1 cellular context compared by ENCODE assay signal in the genomic region with DNA sequence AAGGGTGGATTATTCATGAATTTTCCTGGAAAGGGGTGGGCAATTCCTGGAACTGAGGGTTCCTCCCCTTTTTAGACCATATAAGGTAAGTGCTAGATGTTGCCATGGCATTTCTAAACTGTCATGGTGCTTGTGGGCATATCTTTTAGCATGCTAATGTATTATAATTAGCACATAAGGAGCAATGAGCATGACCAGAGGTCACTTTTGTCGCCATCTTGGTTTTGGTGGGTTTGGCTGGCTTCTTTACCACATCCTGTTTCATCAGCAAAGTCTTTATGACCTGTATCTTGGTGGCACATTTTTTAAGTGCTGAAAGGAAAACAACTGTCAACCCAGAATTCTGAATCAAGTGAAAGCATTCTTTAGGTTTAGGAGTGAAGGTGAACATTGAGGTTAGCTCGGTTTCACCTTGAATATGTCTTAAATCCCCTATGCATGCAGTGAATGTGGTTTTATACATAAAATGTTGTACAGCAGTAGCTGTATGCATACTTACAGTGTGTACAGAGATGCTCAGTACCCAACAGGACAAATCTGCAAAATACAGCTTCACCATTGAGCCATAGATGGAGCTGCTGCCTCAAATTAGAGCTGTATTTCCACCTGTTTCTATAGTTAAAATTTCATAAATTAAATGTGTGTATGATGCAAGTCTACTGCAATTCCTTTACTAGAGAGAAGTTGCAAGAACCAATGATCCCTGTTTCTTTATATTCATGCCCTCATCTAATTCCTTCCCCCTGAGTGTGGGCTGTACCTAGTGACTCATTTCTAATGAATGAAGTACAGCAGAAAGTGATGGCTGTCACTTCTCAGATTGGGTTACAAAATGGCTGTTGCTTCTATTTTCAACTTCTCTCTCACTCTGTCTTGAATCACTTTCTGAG.
TF ChIP-seq lines count a peak whose summit lies in the region.

No MANE protein-coding gene starts in this region.

TF ChIP-seq in K562, 482 proteins besides CTCF, POLR2A, EP300 and RAD21 (continued from another document and continues in another):
- TF ChIP-seq, protein P1, sequence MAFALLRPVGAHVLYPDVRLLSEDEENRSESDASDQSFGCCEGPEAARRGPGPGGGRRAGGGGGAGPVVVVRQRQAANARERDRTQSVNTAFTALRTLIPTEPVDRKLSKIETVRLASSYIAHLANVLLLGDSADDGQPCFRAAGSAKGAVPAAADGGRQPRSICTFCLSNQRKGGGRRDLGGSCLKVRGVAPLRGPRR (CRISPR knock-in tag; IDR thresholded peaks at IDR 0.05), result no peak
- TF ChIP-seq, protein P2, sequence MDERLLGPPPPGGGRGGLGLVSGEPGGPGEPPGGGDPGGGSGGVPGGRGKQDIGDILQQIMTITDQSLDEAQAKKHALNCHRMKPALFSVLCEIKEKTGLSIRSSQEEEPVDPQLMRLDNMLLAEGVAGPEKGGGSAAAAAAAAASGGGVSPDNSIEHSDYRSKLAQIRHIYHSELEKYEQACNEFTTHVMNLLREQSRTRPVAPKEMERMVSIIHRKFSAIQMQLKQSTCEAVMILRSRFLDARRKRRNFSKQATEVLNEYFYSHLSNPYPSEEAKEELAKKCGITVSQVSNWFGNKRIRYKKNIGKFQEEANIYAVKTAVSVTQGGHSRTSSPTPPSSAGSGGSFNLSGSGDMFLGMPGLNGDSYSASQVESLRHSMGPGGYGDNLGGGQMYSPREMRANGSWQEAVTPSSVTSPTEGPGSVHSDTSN (CRISPR knock-in tag; IDR thresholded peaks at IDR 0.05; ENCODE audit: low read depth), result no peak
- TF ChIP-seq, protein P2 (tag; conservative IDR thresholded peaks at IDR 0.05; ENCODE audit: low read depth), result peak; percentile 47
- TF ChIP-seq, protein P3, sequence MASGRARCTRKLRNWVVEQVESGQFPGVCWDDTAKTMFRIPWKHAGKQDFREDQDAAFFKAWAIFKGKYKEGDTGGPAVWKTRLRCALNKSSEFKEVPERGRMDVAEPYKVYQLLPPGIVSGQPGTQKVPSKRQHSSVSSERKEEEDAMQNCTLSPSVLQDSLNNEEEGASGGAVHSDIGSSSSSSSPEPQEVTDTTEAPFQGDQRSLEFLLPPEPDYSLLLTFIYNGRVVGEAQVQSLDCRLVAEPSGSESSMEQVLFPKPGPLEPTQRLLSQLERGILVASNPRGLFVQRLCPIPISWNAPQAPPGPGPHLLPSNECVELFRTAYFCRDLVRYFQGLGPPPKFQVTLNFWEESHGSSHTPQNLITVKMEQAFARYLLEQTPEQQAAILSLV (tag; IDR thresholded peaks at IDR 0.05), result peak; percentile 69
- TF ChIP-seq LARP7 (IDR thresholded peaks at IDR 0.05) (no peak), DMBX1 (CRISPR knock-in tag; IDR thresholded peaks at IDR 0.05; ENCODE audit: borderline replicate concordance) (peak; percentile 42; the same call in 1 of the 2 replicates), DPF2 (IDR thresholded peaks at IDR 0.05) (0 out of 2 replicates have a peak, but pooled peaks have one; percentile 55), ZNF584 (CRISPR knock-in tag; IDR thresholded peaks at IDR 0.05; ENCODE audit: low read depth) (peak; percentile 72; the same call in 1 of the 2 replicates), CEBPB (tag; IDR thresholded peaks at IDR 0.05) (peak; percentile 79), ARID1B (IDR thresholded peaks at IDR 0.05) (peak; percentile 41), PTRF (tag; IDR thresholded peaks at IDR 0.05) (no peak), ZFP30 (CRISPR knock-in tag; IDR thresholded peaks at IDR 0.05; ENCODE audit: borderline replicate concordance) (no peak), PHF8 (IDR thresholded peaks at IDR 0.05; ENCODE audit: borderline replicate concordance, low read length) (0 out of 2 replicates have a peak, but pooled peaks have one; percentile 4), NFE2 (IDR thresholded peaks at IDR 0.05; ENCODE audit: low read depth) (no peak), ETS2 (tag; IDR thresholded peaks at IDR 0.05; ENCODE audit: borderline replicate concordance, poor library complexity, severe bottlenecking) (no peak), POLR2AphosphoS2 (IDR thresholded peaks at IDR 0.05; ENCODE audit: low read length) (no peak), SMARCA4 (IDR thresholded peaks at IDR 0.05) (peak; percentile 70)
- TF ChIP-seq, protein P4, sequence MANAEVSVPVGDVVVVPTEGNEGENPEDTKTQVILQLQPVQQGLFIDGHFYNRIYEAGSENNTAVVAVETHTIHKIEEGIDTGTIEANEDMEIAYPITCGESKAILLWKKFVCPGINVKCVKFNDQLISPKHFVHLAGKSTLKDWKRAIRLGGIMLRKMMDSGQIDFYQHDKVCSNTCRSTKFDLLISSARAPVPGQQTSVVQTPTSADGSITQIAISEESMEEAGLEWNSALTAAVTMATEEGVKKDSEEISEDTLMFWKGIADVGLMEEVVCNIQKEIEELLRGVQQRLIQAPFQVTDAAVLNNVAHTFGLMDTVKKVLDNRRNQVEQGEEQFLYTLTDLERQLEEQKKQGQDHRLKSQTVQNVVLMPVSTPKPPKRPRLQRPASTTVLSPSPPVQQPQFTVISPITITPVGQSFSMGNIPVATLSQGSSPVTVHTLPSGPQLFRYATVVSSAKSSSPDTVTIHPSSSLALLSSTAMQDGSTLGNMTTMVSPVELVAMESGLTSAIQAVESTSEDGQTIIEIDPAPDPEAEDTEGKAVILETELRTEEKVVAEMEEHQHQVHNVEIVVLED (CRISPR knock-in tag; IDR thresholded peaks at IDR 0.05), result 0 out of 2 replicates have a peak, but pooled peaks have one; percentile 30
- TF ChIP-seq, protein P5, sequence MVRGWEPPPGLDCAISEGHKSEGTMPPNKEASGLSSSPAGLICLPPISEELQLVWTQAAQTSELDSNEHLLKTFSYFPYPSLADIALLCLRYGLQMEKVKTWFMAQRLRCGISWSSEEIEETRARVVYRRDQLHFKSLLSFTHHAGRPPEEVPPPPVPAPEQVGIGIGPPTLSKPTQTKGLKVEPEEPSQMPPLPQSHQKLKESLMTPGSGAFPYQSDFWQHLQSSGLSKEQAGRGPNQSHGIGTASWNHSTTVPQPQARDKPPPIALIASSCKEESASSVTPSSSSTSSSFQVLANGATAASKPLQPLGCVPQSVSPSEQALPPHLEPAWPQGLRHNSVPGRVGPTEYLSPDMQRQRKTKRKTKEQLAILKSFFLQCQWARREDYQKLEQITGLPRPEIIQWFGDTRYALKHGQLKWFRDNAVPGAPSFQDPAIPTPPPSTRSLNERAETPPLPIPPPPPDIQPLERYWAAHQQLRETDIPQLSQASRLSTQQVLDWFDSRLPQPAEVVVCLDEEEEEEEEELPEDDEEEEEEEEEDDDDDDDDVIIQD (CRISPR knock-in tag; IDR thresholded peaks at IDR 0.05), result peak; percentile 81; the same call in 1 of the 2 replicates
- TF ChIP-seq, protein P6, sequence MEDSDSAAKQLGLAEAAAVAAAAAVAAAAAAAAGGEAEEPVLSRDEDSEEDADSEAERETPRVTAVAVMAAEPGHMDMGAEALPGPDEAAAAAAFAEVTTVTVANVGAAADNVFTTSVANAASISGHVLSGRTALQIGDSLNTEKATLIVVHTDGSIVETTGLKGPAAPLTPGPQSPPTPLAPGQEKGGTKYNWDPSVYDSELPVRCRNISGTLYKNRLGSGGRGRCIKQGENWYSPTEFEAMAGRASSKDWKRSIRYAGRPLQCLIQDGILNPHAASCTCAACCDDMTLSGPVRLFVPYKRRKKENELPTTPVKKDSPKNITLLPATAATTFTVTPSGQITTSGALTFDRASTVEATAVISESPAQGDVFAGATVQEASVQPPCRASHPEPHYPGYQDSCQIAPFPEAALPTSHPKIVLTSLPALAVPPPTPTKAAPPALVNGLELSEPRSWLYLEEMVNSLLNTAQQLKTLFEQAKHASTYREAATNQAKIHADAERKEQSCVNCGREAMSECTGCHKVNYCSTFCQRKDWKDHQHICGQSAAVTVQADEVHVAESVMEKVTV (CRISPR knock-in tag; IDR thresholded peaks at IDR 0.05), result peak; percentile 61
- TF ChIP-seq, protein P7, sequence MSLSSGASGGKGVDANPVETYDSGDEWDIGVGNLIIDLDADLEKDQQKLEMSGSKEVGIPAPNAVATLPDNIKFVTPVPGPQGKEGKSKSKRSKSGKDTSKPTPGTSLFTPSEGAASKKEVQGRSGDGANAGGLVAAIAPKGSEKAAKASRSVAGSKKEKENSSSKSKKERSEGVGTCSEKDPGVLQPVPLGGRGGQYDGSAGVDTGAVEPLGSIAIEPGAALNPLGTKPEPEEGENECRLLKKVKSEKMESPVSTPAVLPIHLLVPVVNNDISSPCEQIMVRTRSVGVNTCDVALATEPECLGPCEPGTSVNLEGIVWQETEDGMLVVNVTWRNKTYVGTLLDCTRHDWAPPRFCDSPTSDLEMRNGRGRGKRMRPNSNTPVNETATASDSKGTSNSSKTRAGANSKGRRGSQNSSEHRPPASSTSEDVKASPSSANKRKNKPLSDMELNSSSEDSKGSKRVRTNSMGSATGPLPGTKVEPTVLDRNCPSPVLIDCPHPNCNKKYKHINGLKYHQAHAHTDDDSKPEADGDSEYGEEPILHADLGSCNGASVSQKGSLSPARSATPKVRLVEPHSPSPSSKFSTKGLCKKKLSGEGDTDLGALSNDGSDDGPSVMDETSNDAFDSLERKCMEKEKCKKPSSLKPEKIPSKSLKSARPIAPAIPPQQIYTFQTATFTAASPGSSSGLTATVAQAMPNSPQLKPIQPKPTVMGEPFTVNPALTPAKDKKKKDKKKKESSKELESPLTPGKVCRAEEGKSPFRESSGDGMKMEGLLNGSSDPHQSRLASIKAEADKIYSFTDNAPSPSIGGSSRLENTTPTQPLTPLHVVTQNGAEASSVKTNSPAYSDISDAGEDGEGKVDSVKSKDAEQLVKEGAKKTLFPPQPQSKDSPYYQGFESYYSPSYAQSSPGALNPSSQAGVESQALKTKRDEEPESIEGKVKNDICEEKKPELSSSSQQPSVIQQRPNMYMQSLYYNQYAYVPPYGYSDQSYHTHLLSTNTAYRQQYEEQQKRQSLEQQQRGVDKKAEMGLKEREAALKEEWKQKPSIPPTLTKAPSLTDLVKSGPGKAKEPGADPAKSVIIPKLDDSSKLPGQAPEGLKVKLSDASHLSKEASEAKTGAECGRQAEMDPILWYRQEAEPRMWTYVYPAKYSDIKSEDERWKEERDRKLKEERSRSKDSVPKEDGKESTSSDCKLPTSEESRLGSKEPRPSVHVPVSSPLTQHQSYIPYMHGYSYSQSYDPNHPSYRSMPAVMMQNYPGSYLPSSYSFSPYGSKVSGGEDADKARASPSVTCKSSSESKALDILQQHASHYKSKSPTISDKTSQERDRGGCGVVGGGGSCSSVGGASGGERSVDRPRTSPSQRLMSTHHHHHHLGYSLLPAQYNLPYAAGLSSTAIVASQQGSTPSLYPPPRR (CRISPR knock-in tag; IDR thresholded peaks at IDR 0.05; ENCODE audit: borderline replicate concordance), result peak; percentile 38; the same call in 1 of the 2 replicates
- TF ChIP-seq, protein P8, sequence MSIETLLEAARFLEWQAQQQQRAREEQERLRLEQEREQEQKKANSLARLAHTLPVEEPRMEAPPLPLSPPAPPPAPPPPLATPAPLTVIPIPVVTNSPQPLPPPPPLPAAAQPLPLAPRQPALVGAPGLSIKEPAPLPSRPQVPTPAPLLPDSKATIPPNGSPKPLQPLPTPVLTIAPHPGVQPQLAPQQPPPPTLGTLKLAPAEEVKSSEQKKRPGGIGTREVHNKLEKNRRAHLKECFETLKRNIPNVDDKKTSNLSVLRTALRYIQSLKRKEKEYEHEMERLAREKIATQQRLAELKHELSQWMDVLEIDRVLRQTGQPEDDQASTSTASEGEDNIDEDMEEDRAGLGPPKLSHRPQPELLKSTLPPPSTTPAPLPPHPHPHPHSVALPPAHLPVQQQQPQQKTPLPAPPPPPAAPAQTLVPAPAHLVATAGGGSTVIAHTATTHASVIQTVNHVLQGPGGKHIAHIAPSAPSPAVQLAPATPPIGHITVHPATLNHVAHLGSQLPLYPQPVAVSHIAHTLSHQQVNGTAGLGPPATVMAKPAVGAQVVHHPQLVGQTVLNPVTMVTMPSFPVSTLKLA (conservative IDR thresholded peaks at IDR 0.05), result peak in 1 of 2 experiments; percentile 41; a peak in 1 of 4 replicates
- TF ChIP-seq, protein P9, sequence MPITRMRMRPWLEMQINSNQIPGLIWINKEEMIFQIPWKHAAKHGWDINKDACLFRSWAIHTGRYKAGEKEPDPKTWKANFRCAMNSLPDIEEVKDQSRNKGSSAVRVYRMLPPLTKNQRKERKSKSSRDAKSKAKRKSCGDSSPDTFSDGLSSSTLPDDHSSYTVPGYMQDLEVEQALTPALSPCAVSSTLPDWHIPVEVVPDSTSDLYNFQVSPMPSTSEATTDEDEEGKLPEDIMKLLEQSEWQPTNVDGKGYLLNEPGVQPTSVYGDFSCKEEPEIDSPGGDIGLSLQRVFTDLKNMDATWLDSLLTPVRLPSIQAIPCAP (CRISPR knock-in tag; IDR thresholded peaks at IDR 0.05; ENCODE audit: borderline replicate concordance), result no peak
- TF ChIP-seq, protein P10, sequence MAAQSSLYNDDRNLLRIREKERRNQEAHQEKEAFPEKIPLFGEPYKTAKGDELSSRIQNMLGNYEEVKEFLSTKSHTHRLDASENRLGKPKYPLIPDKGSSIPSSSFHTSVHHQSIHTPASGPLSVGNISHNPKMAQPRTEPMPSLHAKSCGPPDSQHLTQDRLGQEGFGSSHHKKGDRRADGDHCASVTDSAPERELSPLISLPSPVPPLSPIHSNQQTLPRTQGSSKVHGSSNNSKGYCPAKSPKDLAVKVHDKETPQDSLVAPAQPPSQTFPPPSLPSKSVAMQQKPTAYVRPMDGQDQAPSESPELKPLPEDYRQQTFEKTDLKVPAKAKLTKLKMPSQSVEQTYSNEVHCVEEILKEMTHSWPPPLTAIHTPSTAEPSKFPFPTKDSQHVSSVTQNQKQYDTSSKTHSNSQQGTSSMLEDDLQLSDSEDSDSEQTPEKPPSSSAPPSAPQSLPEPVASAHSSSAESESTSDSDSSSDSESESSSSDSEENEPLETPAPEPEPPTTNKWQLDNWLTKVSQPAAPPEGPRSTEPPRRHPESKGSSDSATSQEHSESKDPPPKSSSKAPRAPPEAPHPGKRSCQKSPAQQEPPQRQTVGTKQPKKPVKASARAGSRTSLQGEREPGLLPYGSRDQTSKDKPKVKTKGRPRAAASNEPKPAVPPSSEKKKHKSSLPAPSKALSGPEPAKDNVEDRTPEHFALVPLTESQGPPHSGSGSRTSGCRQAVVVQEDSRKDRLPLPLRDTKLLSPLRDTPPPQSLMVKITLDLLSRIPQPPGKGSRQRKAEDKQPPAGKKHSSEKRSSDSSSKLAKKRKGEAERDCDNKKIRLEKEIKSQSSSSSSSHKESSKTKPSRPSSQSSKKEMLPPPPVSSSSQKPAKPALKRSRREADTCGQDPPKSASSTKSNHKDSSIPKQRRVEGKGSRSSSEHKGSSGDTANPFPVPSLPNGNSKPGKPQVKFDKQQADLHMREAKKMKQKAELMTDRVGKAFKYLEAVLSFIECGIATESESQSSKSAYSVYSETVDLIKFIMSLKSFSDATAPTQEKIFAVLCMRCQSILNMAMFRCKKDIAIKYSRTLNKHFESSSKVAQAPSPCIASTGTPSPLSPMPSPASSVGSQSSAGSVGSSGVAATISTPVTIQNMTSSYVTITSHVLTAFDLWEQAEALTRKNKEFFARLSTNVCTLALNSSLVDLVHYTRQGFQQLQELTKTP (IDR thresholded peaks at IDR 0.05; ENCODE audit: low read depth in 1 of 2, partially characterized antibody in 2 of 2), result peak; percentile 56 to 65
- TF ChIP-seq, protein P11, sequence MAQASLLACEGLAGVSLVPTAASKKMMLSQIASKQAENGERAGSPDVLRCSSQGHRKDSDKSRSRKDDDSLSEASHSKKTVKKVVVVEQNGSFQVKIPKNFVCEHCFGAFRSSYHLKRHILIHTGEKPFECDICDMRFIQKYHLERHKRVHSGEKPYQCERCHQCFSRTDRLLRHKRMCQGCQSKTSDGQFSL (CRISPR knock-in tag; IDR thresholded peaks at IDR 0.05), result no peak
- TF ChIP-seq, protein P11 (tag; IDR thresholded peaks at IDR 0.05), result no peak
